ENCODE assay signal across 20 cellular contexts in the genomic region with DNA sequence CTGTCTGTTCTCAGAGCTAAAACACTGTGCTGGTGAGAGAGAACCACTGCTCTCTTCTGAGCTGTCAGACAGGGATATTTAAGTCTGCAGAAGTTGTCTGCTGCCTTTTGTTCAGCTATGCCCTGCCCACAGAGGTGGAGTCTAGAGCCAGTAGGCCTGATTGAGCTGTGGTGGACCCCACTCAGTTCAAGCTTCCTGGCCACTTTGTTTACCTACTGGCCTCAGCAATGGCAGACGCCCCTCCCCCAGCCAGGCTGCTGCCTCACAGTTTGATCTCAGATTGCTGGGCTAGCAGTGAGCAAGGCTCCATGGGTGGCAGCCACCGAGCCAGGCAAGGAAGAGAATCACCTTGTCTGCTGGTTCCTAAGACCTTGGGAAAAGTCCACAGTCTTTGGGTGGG. TPM values are rescaled to one million over a fixed set of nuclear protein-coding genes. Genes with fewer than 3 reads are reported as not detected.
"Had no signal": no experiment of that assay in that cellular context is flagged by ENCODE, and none has a peak within 500 bp of the region (broad histone marks: within the 10 kb centered on the region; RNA-seq: fewer than 3 reads in every experiment).

No MANE protein-coding gene starts in this region.

- H3K27ac ChIP-seq: adrenal gland, KMS-11, SJSA1 had no signal

- DNase-seq: activated CD4-positive, alpha-beta T cell treated with anti-CD3 and anti-CD28 coated beads for 4 hours; activated CD8-positive, alpha-beta memory T cell treated with anti-CD3 and anti-CD28 coated beads, Interleukin-2, amount 50 U/mL, for 4 hours; activated CD8-positive, alpha-beta T cell treated with anti-CD3 and anti-CD28 coated beads for 36 hours; activated naive CD4-positive, alpha-beta T cell treated with anti-CD3 and anti-CD28 coated beads, Interleukin-2, amount 50 U/mL, for 16 hours; activated naive CD8-positive, alpha-beta T cell treated with anti-CD3 and anti-CD28 coated beads, Interleukin-2, amount 10 ng/mL, durations not matched to agents 7 days and 5 days; activated T-cell treated with anti-CD3 and anti-CD28 coated beads, Interleukin-2, amount 50 U/mL, for 72 hours; adrenal gland; anterior cingulate cortex; NCI-H1105; NCI-H1436 treated with DMSO at 0.1 percent for 48 hours; NCI-H187; NCI-H2081; NCI-H446; NCI-H524; SHP77; T-helper 17 cell; T-helper 9 cell had no signal

- H3K27ac Mint-ChIP-seq: activated CD8-positive, alpha-beta T cell treated with anti-CD3 and anti-CD28 coated beads for 36 hours; activated naive CD8-positive, alpha-beta T cell treated with anti-CD3 and anti-CD28 coated beads, Interleukin-2, amount 10 ng/mL, durations not matched to agents 7 days and 5 days; activated T-cell treated with anti-CD3 and anti-CD28 coated beads, Interleukin-2, amount 50 U/mL, for 72 hours; activated T-helper 2 cell treated with anti-CD3 and anti-CD28 coated beads, Interferon-gamma antibody, Interleukin-2, Interleukin-4, amounts not matched to agents 10 μg/mL and 5 μg/mL and 100 μg/mL, durations not matched to agents 14 hours and 24 hours and 36 hours; T-helper 17 cell had no signal

- H3K36me3 Mint-ChIP-seq: activated naive CD8-positive, alpha-beta T cell treated with anti-CD3 and anti-CD28 coated beads, Interleukin-2, amount 10 ng/mL, durations not matched to agents 7 days and 5 days had no signal

- H3K4me1 Mint-ChIP-seq: activated naive CD8-positive, alpha-beta T cell treated with anti-CD3 and anti-CD28 coated beads, Interleukin-2, amount 10 ng/mL, durations not matched to agents 7 days and 5 days; T-helper 17 cell had no signal

- ATAC-seq: activated CD8-positive, alpha-beta T cell treated with anti-CD3 and anti-CD28 coated beads for 36 hours; activated T-cell treated with anti-CD3 and anti-CD28 coated beads, Interleukin-2, amount 50 U/mL, for 72 hours; T-helper 17 cell had no signal

- H3K4me3 Mint-ChIP-seq: activated CD8-positive, alpha-beta T cell treated with anti-CD3 and anti-CD28 coated beads for 36 hours; activated naive CD8-positive, alpha-beta T cell treated with anti-CD3 and anti-CD28 coated beads, Interleukin-2, amount 10 ng/mL, durations not matched to agents 7 days and 5 days; activated T-cell treated with anti-CD3 and anti-CD28 coated beads, Interleukin-2, amount 50 U/mL, for 72 hours; T-helper 17 cell had no signal

- H3K4me3 ChIP-seq: adrenal gland, SJSA1 had no signal

- H3K27me3 ChIP-seq: adrenal gland had no signal

- H3K9me3 Mint-ChIP-seq: activated CD8-positive, alpha-beta T cell treated with anti-CD3 and anti-CD28 coated beads for 36 hours; activated T-helper 2 cell treated with anti-CD3 and anti-CD28 coated beads, Interferon-gamma antibody, Interleukin-2, Interleukin-4, amounts not matched to agents 10 μg/mL and 5 μg/mL and 100 μg/mL, durations not matched to agents 14 hours and 24 hours and 36 hours had no signal

- H3K9me3 ChIP-seq: adrenal gland, SJSA1 had no signal

- H3K36me3 ChIP-seq: adrenal gland, SJSA1 had no signal

- H3K9ac ChIP-seq: KMS-11 had no signal

- H3K4me2 ChIP-seq: KMS-11 had no signal

- H3K4me1 ChIP-seq: SJSA1 had no signal

RNA-seq across cellular contexts. Expression of gene CACNA1D, which starts 21.0 kb away (rescaled TPM):
- total RNA-seq: activated CD8-positive, alpha-beta T cell treated with anti-CD3 and anti-CD28 coated beads for 36 hours; activated naive CD8-positive, alpha-beta T cell treated with anti-CD3 and anti-CD28 coated beads, Interleukin-2, amount 10 ng/mL, durations not matched to agents 7 days and 5 days; SJSA1 had no signal
